In genomic region chr10:28214185-28214584, GRCh38 we compare ENCODE assay signal across 20 cellular contexts.
"Had no signal": no experiment of that assay in that cellular context is flagged by ENCODE, and none has a peak within 500 bp of the region (broad histone marks: within the 10 kb centered on the region; RNA-seq: fewer than 3 reads in every experiment).

No MANE protein-coding gene starts in this region.

- H3K27ac Mint-ChIP-seq: activated CD4-positive, alpha-beta memory T cell treated with anti-CD3 and anti-CD28 coated beads, Interleukin-2, amount 10 ng/mL, durations not matched to agents 7 days and 5 days; activated CD8-positive, alpha-beta memory T cell treated with anti-CD3 and anti-CD28 coated beads, Interleukin-2, amount 10 ng/mL, durations not matched to agents 7 days and 5 days; activated naive CD8-positive, alpha-beta T cell treated with anti-CD3 and anti-CD28 coated beads for 36 hours; memory B cell; stimulated activated effector memory CD8-positive, alpha-beta T cell treated with anti-CD3 and anti-CD28 coated beads, Interleukin-12 subunit alpha, Interleukin-12 subunit beta, amount 100 ng/mL, for 72 hours had no signal

- H3K9me3 Mint-ChIP-seq: activated CD4-positive, alpha-beta memory T cell treated with anti-CD3 and anti-CD28 coated beads, Interleukin-2, amount 10 ng/mL, durations not matched to agents 7 days and 5 days; activated naive CD8-positive, alpha-beta T cell treated with anti-CD3 and anti-CD28 coated beads for 36 hours; memory B cell; stimulated activated effector memory CD8-positive, alpha-beta T cell treated with anti-CD3 and anti-CD28 coated beads, Interleukin-12 subunit alpha, Interleukin-12 subunit beta, amount 100 ng/mL, for 72 hours had no signal

- H3K27me3 Mint-ChIP-seq: activated CD4-positive, alpha-beta memory T cell treated with anti-CD3 and anti-CD28 coated beads, Interleukin-2, amount 10 ng/mL, durations not matched to agents 7 days and 5 days; activated CD8-positive, alpha-beta memory T cell treated with anti-CD3 and anti-CD28 coated beads, Interleukin-2, amount 10 ng/mL, durations not matched to agents 7 days and 5 days; activated naive CD8-positive, alpha-beta T cell treated with anti-CD3 and anti-CD28 coated beads for 36 hours; memory B cell; naive thymus-derived CD8-positive, alpha-beta T cell had no signal

- ATAC-seq: activated CD8-positive, alpha-beta memory T cell treated with anti-CD3 and anti-CD28 coated beads, Interleukin-2, amount 10 ng/mL, durations not matched to agents 7 days and 5 days; gastrocnemius medialis; heart left ventricle; left ventricle myocardium superior; naive thymus-derived CD8-positive, alpha-beta T cell; sciatic nerve; stimulated activated effector memory CD8-positive, alpha-beta T cell treated with anti-CD3 and anti-CD28 coated beads, Interleukin-12 subunit alpha, Interleukin-12 subunit beta, amount 100 ng/mL, for 72 hours had no signal

- DNase-seq: activated CD4-positive, alpha-beta memory T cell treated with anti-CD3 and anti-CD28 coated beads, Interleukin-2, amount 10 ng/mL, durations not matched to agents 7 days and 5 days; activated CD4-positive, alpha-beta T cell treated with anti-CD3 and anti-CD28 coated beads for 48 hours; activated CD4-positive, CD25-positive, alpha-beta regulatory T cell; activated CD8-positive, alpha-beta memory T cell treated with anti-CD3 and anti-CD28 coated beads, Interleukin-2, amount 10 ng/mL, durations not matched to agents 7 days and 5 days; activated naive CD8-positive, alpha-beta T cell treated with anti-CD3 and anti-CD28 coated beads for 36 hours; amniotic stem cell; gastrocnemius medialis; heart left ventricle; left ventricle myocardium superior; naive thymus-derived CD8-positive, alpha-beta T cell; pancreas; stimulated activated CD4-positive, alpha-beta T cell treated with anti-CD3 and anti-CD28 coated beads, Interleukin-4, amount 100 ng/mL, for 1 hour; T-helper 1 cell; T-helper 9 cell; testis had no signal

- H3K36me3 Mint-ChIP-seq: activated CD8-positive, alpha-beta memory T cell treated with anti-CD3 and anti-CD28 coated beads, Interleukin-2, amount 10 ng/mL, durations not matched to agents 7 days and 5 days; stimulated activated effector memory CD8-positive, alpha-beta T cell treated with anti-CD3 and anti-CD28 coated beads, Interleukin-12 subunit alpha, Interleukin-12 subunit beta, amount 100 ng/mL, for 72 hours had no signal

- H3K4me3 ChIP-seq: cardiac muscle cell, gastrocnemius medialis, heart left ventricle, pancreas, smooth muscle cell, testis had no signal

- H3K4me3 Mint-ChIP-seq: activated CD4-positive, alpha-beta memory T cell treated with anti-CD3 and anti-CD28 coated beads, Interleukin-2, amount 10 ng/mL, durations not matched to agents 7 days and 5 days; activated CD8-positive, alpha-beta memory T cell treated with anti-CD3 and anti-CD28 coated beads, Interleukin-2, amount 10 ng/mL, durations not matched to agents 7 days and 5 days; activated naive CD8-positive, alpha-beta T cell treated with anti-CD3 and anti-CD28 coated beads for 36 hours; memory B cell; naive thymus-derived CD8-positive, alpha-beta T cell; stimulated activated effector memory CD8-positive, alpha-beta T cell treated with anti-CD3 and anti-CD28 coated beads, Interleukin-12 subunit alpha, Interleukin-12 subunit beta, amount 100 ng/mL, for 72 hours had no signal
